In genomic region chr2:187916799-187917198, GRCh38 we compare ENCODE assay signal across 33 cellular contexts.
"Had no signal": no experiment of that assay in that cellular context is flagged by ENCODE, and none has a peak within 500 bp of the region (broad histone marks: within the 10 kb centered on the region; RNA-seq: fewer than 3 reads in every experiment).

No MANE protein-coding gene starts in this region.

- H2AFZ ChIP-seq: PC-9 had no signal

- H3K9me3 ChIP-seq: adrenal gland, body of pancreas, breast epithelium had no signal

- H3K4me3 ChIP-seq: adrenal gland, body of pancreas, breast epithelium, PC-9 had no signal

- DNase-seq: activated CD4-positive, alpha-beta T cell treated with anti-CD3 and anti-CD28 coated beads, Interleukin-2, amount 10 ng/mL, durations not matched to agents 24 days and 14 days; activated CD4-positive, alpha-beta T cell treated with anti-CD3 and anti-CD28 coated beads, Interleukin-2, amount 50 U/mL, for 4 hours; activated CD4-positive, CD25-positive, alpha-beta regulatory T cell; activated CD8-positive, alpha-beta T cell treated with anti-CD3 and anti-CD28 coated beads for 36 hours; activated gamma-delta T cell; activated naive CD4-positive, alpha-beta T cell treated with Interleukin-2 at 50 U/mL for 16 hours; activated T-cell treated with anti-CD3 and anti-CD28 coated beads, Interleukin-2, amount 50 U/mL, for 1 hour; adrenal gland; body of pancreas; NCI-H1105; NCI-H1417 treated with DMSO at 0.1 percent for 48 hours; NCI-H187 treated with DMSO at 0.1 percent for 48 hours; NCI-H2081; NCI-H2171 treated with DMSO at 0.1 percent for 48 hours; NCI-H2227 treated with DMSO at 0.1 percent for 48 hours; NCI-H446; NCI-H510A treated with DMSO at 0.1 percent for 48 hours; NCI-H526 treated with DMSO at 0.1 percent for 48 hours; NCI-H774; NK-92 treated with Interleukin-12 subunit alpha and Interleukin-12 subunit beta, amount 100 ng/mL, for 24 hours; PC-9; SIG-M5; SW 1271; T-helper 1 cell; T-helper 2 cell; T-helper 9 cell had no signal

- H3K27ac ChIP-seq: adrenal gland, body of pancreas, breast epithelium, KMS-11, PC-9, RWPE1, VCaP had no signal

- FAIRE-seq: astrocyte, RCC 7860 had no signal

- ATAC-seq: activated CD8-positive, alpha-beta T cell treated with anti-CD3 and anti-CD28 coated beads for 36 hours; body of pancreas; Right ventricle myocardium inferior had no signal

- H3K4me2 ChIP-seq: KMS-11, PC-9 had no signal

- H3K36me3 ChIP-seq: adrenal gland, breast epithelium had no signal

- H3K27me3 ChIP-seq: adrenal gland, body of pancreas, breast epithelium had no signal

- H3K9ac ChIP-seq: KMS-11 had no signal

- H3K4me1 ChIP-seq: adrenal gland, breast epithelium had no signal
